14 cellular contexts compared by ENCODE assay signal in genomic region chr2:95357717-95358280, GRCh38.
"Had no signal": no experiment of that assay in that cellular context is flagged by ENCODE, and none has a peak within 500 bp of the region (broad histone marks: within the 10 kb centered on the region; RNA-seq: fewer than 3 reads in every experiment).

No MANE protein-coding gene starts in this region.

- DNase-seq: activated CD4-positive, alpha-beta T cell treated with anti-CD3 and anti-CD28 coated beads, Interleukin-2, amount 50 U/mL, for 48 hours; activated T-cell treated with anti-CD3 and anti-CD28 coated beads, Interleukin-2, amount 50 U/mL, for 72 hours; anterior cingulate cortex; cerebellar nuclear complex; heart right ventricle; mucosa of descending colon; stimulated activated naive CD8-positive, alpha-beta T cell treated with anti-CD3 and anti-CD28 coated beads, Interleukin-15, amount 100 ng/mL, for 72 hours; T-helper 17 cell; testis; WERI-Rb-1 had no signal

- H3K27ac Mint-ChIP-seq: activated T-cell treated with anti-CD3 and anti-CD28 coated beads, Interleukin-2, amount 50 U/mL, for 72 hours; naive thymus-derived CD8-positive, alpha-beta T cell; progenitor cell of endocrine pancreas; stimulated activated naive CD8-positive, alpha-beta T cell treated with anti-CD3 and anti-CD28 coated beads, Interleukin-15, amount 100 ng/mL, for 72 hours; T-helper 17 cell had no signal

- H3K27me3 ChIP-seq: gastroesophageal sphincter, heart right ventricle, right atrium auricular region, testis had no signal

- H3K9me3 Mint-ChIP-seq: stimulated activated naive CD8-positive, alpha-beta T cell treated with anti-CD3 and anti-CD28 coated beads, Interleukin-15, amount 100 ng/mL, for 72 hours had no signal

- H3K4me3 ChIP-seq: gastroesophageal sphincter, heart right ventricle, mucosa of descending colon, right atrium auricular region, testis had no signal

- H3K36me3 ChIP-seq: gastroesophageal sphincter, heart right ventricle, right atrium auricular region, WERI-Rb-1 had no signal

- H3K9me3 ChIP-seq: gastroesophageal sphincter, mucosa of descending colon, right atrium auricular region, testis had no signal

- H3K27ac ChIP-seq: gastroesophageal sphincter, heart right ventricle, right atrium auricular region, testis, WERI-Rb-1 had no signal

- H3K4me3 Mint-ChIP-seq: activated T-cell treated with anti-CD3 and anti-CD28 coated beads, Interleukin-2, amount 50 U/mL, for 72 hours; naive thymus-derived CD8-positive, alpha-beta T cell; stimulated activated naive CD8-positive, alpha-beta T cell treated with anti-CD3 and anti-CD28 coated beads, Interleukin-15, amount 100 ng/mL, for 72 hours; T-helper 17 cell had no signal

- H3K27me3 Mint-ChIP-seq: stimulated activated naive CD8-positive, alpha-beta T cell treated with anti-CD3 and anti-CD28 coated beads, Interleukin-15, amount 100 ng/mL, for 72 hours had no signal

- H3K4me1 Mint-ChIP-seq: stimulated activated naive CD8-positive, alpha-beta T cell treated with anti-CD3 and anti-CD28 coated beads, Interleukin-15, amount 100 ng/mL, for 72 hours; T-helper 17 cell had no signal

- H3K36me3 Mint-ChIP-seq: naive thymus-derived CD8-positive, alpha-beta T cell had no signal

- ATAC-seq: activated T-cell treated with anti-CD3 and anti-CD28 coated beads, Interleukin-2, amount 50 U/mL, for 72 hours; gastroesophageal sphincter; heart right ventricle; mucosa of descending colon; naive thymus-derived CD8-positive, alpha-beta T cell; stimulated activated naive CD8-positive, alpha-beta T cell treated with anti-CD3 and anti-CD28 coated beads, Interleukin-15, amount 100 ng/mL, for 72 hours; T-helper 17 cell had no signal
